Comparison of ENCODE assay signal across 25 cellular contexts in the genomic region with DNA sequence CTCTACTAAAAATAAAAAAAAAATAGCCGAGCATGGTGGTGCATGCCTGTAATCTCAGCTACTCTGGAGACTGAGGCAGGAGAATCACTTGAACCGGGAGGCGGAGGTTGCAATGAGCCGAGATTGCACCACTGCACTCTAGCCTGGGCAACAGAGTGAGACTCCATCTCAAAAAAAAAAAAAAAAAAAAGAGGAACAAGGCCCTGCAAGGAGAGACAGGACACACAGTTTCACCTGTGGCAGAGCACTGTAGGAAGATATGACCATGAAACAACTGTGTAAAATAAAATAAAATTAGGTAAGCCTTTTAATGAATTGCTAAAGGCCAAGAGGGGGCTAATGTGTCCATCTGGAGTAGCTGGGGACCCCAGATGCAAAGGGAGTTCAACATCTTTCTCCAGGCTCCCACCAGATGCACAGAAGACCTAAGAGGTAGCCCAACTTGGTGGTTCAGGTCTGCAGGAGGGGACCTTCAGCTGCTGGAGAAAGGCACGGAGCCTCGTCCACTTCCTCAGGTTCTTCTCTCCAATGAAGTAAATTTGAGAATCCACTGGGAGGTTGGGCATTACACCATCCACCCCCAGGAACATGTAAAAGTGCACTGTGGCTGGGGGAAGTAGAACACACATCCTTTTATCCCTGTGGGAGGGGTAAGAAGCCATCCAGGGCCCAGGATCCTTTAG.
"Had no signal": no experiment of that assay in that cellular context is flagged by ENCODE, and none has a peak within 500 bp of the region (broad histone marks: within the 10 kb centered on the region; RNA-seq: fewer than 3 reads in every experiment).

No MANE protein-coding gene starts in this region.

- H3K36me3 ChIP-seq: ovary, thyroid gland had no signal

- H3K9me3 Mint-ChIP-seq: activated CD8-positive, alpha-beta T cell treated with anti-CD3 and anti-CD28 coated beads for 36 hours; dendritic cell treated with granulocyte-macrophage colony-stimulating factor and Interleukin-4, amounts not matched to agents 40 ng/mL and 50 ng/mL, for 4 days had no signal

- H3K4me3 Mint-ChIP-seq: activated CD8-positive, alpha-beta memory T cell treated with anti-CD3 and anti-CD28 coated beads, Interleukin-2, amount 10 ng/mL, durations not matched to agents 7 days and 5 days; activated CD8-positive, alpha-beta T cell treated with anti-CD3 and anti-CD28 coated beads for 36 hours; brain; dendritic cell treated with granulocyte-macrophage colony-stimulating factor and Interleukin-4, amounts not matched to agents 40 ng/mL and 50 ng/mL, for 4 days; naive thymus-derived CD4-positive, alpha-beta T cell; T-helper 17 cell had no signal

- DNase-seq: activated CD4-positive, alpha-beta T cell treated with anti-CD3 and anti-CD28 coated beads for 48 hours; activated CD8-positive, alpha-beta T cell treated with anti-CD3 and anti-CD28 coated beads for 36 hours; activated gamma-delta T cell; activated T-cell treated with anti-CD3 and anti-CD28 coated beads for 4 hours; effector CD4-positive, alpha-beta T cell; erythroblast; foreskin fibroblast; heart right ventricle; mesendoderm; mucosa of descending colon; ovary; psoas muscle; right cardiac atrium; stimulated activated CD4-positive, alpha-beta T cell treated with anti-CD3 and anti-CD28 coated beads, Interleukin-1b, Interleukin-23, amount 100 ng/mL, for 48 hours; stimulated activated naive CD4-positive, alpha-beta T cell treated with Interleukin-2 at 50 U/mL for 16 hours; SW 1271; T-helper 17 cell; thyroid gland; upper lobe of right lung had no signal

- H3K27me3 ChIP-seq: heart right ventricle, ovary, thyroid gland, upper lobe of right lung had no signal

- H3K4me1 Mint-ChIP-seq: brain had no signal

- H3K4me3 ChIP-seq: heart right ventricle, mucosa of descending colon, ovary, psoas muscle, thyroid gland, upper lobe of right lung had no signal

- H3K27ac ChIP-seq: heart right ventricle, ovary, thyroid gland, upper lobe of right lung had no signal

- H3K9me3 ChIP-seq: mucosa of descending colon, ovary, psoas muscle, thyroid gland, upper lobe of right lung had no signal

- H3K27me3 Mint-ChIP-seq: activated CD8-positive, alpha-beta T cell treated with anti-CD3 and anti-CD28 coated beads for 36 hours; dendritic cell treated with granulocyte-macrophage colony-stimulating factor and Interleukin-4, amounts not matched to agents 40 ng/mL and 50 ng/mL, for 4 days; T-helper 17 cell had no signal

- H3K27ac Mint-ChIP-seq: activated CD8-positive, alpha-beta memory T cell treated with anti-CD3 and anti-CD28 coated beads, Interleukin-2, amount 10 ng/mL, durations not matched to agents 7 days and 5 days; activated CD8-positive, alpha-beta T cell treated with anti-CD3 and anti-CD28 coated beads for 36 hours; activated naive CD4-positive, alpha-beta T cell treated with anti-CD3 and anti-CD28 coated beads, Interleukin-2, amount 50 U/mL, for 72 hours; brain; dendritic cell treated with granulocyte-macrophage colony-stimulating factor and Interleukin-4, amounts not matched to agents 40 ng/mL and 50 ng/mL, for 4 days; naive thymus-derived CD4-positive, alpha-beta T cell; T-helper 17 cell had no signal

- ATAC-seq: activated CD8-positive, alpha-beta memory T cell treated with anti-CD3 and anti-CD28 coated beads, Interleukin-2, amount 10 ng/mL, durations not matched to agents 7 days and 5 days; activated CD8-positive, alpha-beta T cell treated with anti-CD3 and anti-CD28 coated beads for 36 hours; heart right ventricle; left colon; mucosa of descending colon; naive thymus-derived CD4-positive, alpha-beta T cell; right cardiac atrium; T-helper 17 cell; upper lobe of right lung had no signal
